2 cellular contexts compared by ENCODE assay signal in the genomic region with DNA sequence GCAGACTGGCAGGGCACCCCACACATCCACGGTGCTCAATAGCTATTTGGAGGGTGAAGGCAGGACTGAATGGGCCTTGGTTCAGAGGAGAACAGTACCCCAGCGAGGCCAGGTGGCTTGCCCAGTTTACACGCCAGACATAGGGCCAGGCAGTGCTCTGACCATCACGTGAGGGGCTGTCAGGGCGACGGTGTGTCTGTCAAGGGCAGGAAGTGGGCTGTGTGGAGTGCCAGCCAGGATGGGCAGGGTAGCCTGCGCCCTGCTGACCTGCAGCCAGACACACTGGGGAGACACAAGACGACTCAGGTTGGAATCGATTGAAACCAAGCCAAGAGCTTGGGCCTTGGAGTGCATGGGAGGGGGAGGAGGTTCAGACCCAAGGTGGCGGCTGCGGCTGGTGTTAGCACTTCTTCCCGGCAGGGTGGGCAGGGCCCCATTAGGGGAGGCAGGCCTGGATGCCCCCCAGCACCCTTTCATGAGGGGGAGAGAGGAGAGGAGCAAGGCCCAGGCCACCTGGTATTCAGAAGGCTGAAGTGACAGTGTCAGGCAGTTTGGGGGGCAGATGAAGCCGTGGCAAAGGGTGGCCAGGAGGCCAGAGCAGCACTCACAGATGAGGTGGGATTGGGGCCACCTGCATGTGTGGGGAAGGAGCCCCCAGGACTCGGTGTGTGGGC.
TF ChIP-seq lines count a peak whose summit lies in the region.

No MANE protein-coding gene starts in this region.

TF ChIP-seq in IMR-90, 13 proteins besides CTCF, POLR2A, EP300 and RAD21 (continued from another document):
- TF ChIP-seq BHLHE40 (IDR thresholded peaks at IDR 0.05; ENCODE audit: low read depth, low read length) (no peak), SMC3 (IDR thresholded peaks at IDR 0.05; ENCODE audit: low read depth, low read length) (no peak), FOS (IDR thresholded peaks at IDR 0.05; ENCODE audit: low read depth, low read length) (no peak), RCOR1 (IDR thresholded peaks at IDR 0.05; ENCODE audit: insufficient replicate concordance, low read length) (no peak)
TF ChIP-seq in IMR-90: peak in this region for 0.

TF ChIP-seq in SK-N-SH treated with all-trans-retinoic acid at 6 μM for 48 hours, 23 proteins besides CTCF, POLR2A, EP300 and RAD21 (continued from another document):
- TF ChIP-seq, protein P1, sequence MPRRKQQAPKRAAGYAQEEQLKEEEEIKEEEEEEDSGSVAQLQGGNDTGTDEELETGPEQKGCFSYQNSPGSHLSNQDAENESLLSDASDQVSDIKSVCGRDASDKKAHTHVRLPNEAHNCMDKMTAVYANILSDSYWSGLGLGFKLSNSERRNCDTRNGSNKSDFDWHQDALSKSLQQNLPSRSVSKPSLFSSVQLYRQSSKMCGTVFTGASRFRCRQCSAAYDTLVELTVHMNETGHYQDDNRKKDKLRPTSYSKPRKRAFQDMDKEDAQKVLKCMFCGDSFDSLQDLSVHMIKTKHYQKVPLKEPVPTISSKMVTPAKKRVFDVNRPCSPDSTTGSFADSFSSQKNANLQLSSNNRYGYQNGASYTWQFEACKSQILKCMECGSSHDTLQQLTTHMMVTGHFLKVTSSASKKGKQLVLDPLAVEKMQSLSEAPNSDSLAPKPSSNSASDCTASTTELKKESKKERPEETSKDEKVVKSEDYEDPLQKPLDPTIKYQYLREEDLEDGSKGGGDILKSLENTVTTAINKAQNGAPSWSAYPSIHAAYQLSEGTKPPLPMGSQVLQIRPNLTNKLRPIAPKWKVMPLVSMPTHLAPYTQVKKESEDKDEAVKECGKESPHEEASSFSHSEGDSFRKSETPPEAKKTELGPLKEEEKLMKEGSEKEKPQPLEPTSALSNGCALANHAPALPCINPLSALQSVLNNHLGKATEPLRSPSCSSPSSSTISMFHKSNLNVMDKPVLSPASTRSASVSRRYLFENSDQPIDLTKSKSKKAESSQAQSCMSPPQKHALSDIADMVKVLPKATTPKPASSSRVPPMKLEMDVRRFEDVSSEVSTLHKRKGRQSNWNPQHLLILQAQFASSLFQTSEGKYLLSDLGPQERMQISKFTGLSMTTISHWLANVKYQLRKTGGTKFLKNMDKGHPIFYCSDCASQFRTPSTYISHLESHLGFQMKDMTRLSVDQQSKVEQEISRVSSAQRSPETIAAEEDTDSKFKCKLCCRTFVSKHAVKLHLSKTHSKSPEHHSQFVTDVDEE (CRISPR knock-in tag; IDR thresholded peaks at IDR 0.05), result no peak
- TF ChIP-seq OSR1 (CRISPR knock-in tag; IDR thresholded peaks at IDR 0.05), result no peak
- no peak for TF ChIP-seq ZFP3 (CRISPR knock-in tag; IDR thresholded peaks at IDR 0.05)
- no peak for TF ChIP-seq CSDC2 (CRISPR knock-in tag; IDR thresholded peaks at IDR 0.05)
- no peak for TF ChIP-seq SNAI2 (CRISPR knock-in tag; IDR thresholded peaks at IDR 0.05)
- TF ChIP-seq ZC3H10 (CRISPR knock-in tag; IDR thresholded peaks at IDR 0.05), result no peak
- TF ChIP-seq ESRRG (CRISPR knock-in tag; IDR thresholded peaks at IDR 0.05), result no peak
